30 cellular contexts compared by ENCODE assay signal in the genomic region with DNA sequence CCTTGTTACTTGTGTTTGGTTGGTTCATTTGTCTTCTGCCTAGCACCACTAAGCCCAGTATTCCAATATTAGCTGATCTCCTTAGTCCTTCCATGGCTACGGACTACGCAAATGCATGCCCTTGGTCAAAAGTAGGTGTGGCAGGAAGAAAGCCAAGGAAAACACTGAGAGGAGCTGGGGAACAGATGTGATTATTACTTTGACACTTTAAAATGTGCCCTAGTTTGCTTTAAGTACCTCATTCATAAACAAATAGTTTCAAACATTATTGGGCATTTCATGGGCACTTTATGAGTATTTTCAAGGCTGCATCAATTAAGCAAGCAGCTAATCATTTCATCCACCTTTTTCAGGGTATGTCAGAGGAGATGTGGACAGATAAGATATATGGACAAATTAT.
"Had no signal": no experiment of that assay in that cellular context is flagged by ENCODE, and none has a peak within 500 bp of the region (broad histone marks: within the 10 kb centered on the region; RNA-seq: fewer than 3 reads in every experiment).

No MANE protein-coding gene starts in this region.

- ATAC-seq: gastroesophageal sphincter; left colon; natural killer cell; stimulated activated memory B cell treated with anti-CD40 and anti-IgM and Interleukin-4, amounts not matched to agents 10 μg/mL and 1 μg/mL and 100 μg/mL, for 72 hours; stimulated activated naive CD8-positive, alpha-beta T cell treated with anti-CD3 and anti-CD28 coated beads, Interleukin-15, amount 100 ng/mL, for 72 hours had no signal

- H3K9me3 ChIP-seq: ascending aorta, gastroesophageal sphincter, neutrophil, thyroid gland had no signal

- H3K4me3 ChIP-seq: gastroesophageal sphincter, smooth muscle cell, thyroid gland had no signal

- H3K4me1 Mint-ChIP-seq: activated CD4-positive, alpha-beta memory T cell treated with anti-CD3 and anti-CD28 coated beads, Interleukin-2, amount 10 ng/mL, durations not matched to agents 7 days and 5 days; activated naive CD4-positive, alpha-beta T cell treated with anti-CD3 and anti-CD28 coated beads, Interleukin-2, amount 10 ng/mL, durations not matched to agents 7 days and 5 days; stimulated activated naive CD8-positive, alpha-beta T cell treated with anti-CD3 and anti-CD28 coated beads, Interleukin-15, amount 100 ng/mL, for 72 hours had no signal

- H3K9me3 Mint-ChIP-seq: activated CD4-positive, alpha-beta memory T cell treated with anti-CD3 and anti-CD28 coated beads, Interleukin-2, amount 10 ng/mL, durations not matched to agents 7 days and 5 days; activated CD4-positive, alpha-beta T cell treated with anti-CD3 and anti-CD28 coated beads, Interleukin-2, amount 10 ng/mL, durations not matched to agents 7 days and 5 days; activated naive CD4-positive, alpha-beta T cell treated with anti-CD3 and anti-CD28 coated beads, Interleukin-2, amount 10 ng/mL, durations not matched to agents 7 days and 5 days; activated naive CD8-positive, alpha-beta T cell treated with anti-CD3 and anti-CD28 coated beads, Interleukin-2, amount 10 ng/mL, durations not matched to agents 7 days and 5 days; activated T-cell treated with anti-CD3 and anti-CD28 coated beads, Interleukin-2, amount 50 U/mL, for 24 hours; dendritic cell treated with granulocyte-macrophage colony-stimulating factor and Interleukin-4, amounts not matched to agents 40 ng/mL and 50 ng/mL, for 4 days; natural killer cell; stimulated activated naive CD8-positive, alpha-beta T cell treated with anti-CD3 and anti-CD28 coated beads, Interleukin-15, amount 100 ng/mL, for 72 hours; T-helper 1 cell treated with Interleukin-12 subunit alpha and Interleukin-12 subunit beta and Interleukin-4 antibody, amounts not matched to agents 30 μg/mL and 1 μg/mL, for 36 hours had no signal

- FAIRE-seq: endometrium, kidney had no signal

- H3K4me3 Mint-ChIP-seq: activated CD4-positive, alpha-beta memory T cell treated with anti-CD3 and anti-CD28 coated beads, Interleukin-2, amount 10 ng/mL, durations not matched to agents 7 days and 5 days; activated CD4-positive, alpha-beta T cell treated with anti-CD3 and anti-CD28 coated beads, Interleukin-2, amount 10 ng/mL, durations not matched to agents 7 days and 5 days; activated naive CD4-positive, alpha-beta T cell treated with anti-CD3 and anti-CD28 coated beads, Interleukin-2, amount 10 ng/mL, durations not matched to agents 7 days and 5 days; activated T-cell treated with anti-CD3 and anti-CD28 coated beads, Interleukin-2, amount 50 U/mL, for 24 hours; dendritic cell treated with granulocyte-macrophage colony-stimulating factor and Interleukin-4, amounts not matched to agents 40 ng/mL and 50 ng/mL, for 4 days; immature natural killer cell; natural killer cell; T-helper 1 cell treated with Interleukin-12 subunit alpha and Interleukin-12 subunit beta and Interleukin-4 antibody, amounts not matched to agents 30 μg/mL and 1 μg/mL, for 36 hours had no signal

- H3K27ac ChIP-seq: neutrophil, thyroid gland had no signal

- H3K36me3 Mint-ChIP-seq: activated naive CD4-positive, alpha-beta T cell treated with anti-CD3 and anti-CD28 coated beads, Interleukin-2, amount 10 ng/mL, durations not matched to agents 7 days and 5 days; activated naive CD8-positive, alpha-beta T cell treated with anti-CD3 and anti-CD28 coated beads, Interleukin-2, amount 10 ng/mL, durations not matched to agents 7 days and 5 days; immature natural killer cell; memory B cell; stimulated activated memory B cell treated with anti-CD40 and anti-IgM and Interleukin-4, amounts not matched to agents 10 μg/mL and 1 μg/mL and 100 μg/mL, for 72 hours had no signal

- H3K27ac Mint-ChIP-seq: activated CD4-positive, alpha-beta memory T cell treated with anti-CD3 and anti-CD28 coated beads, Interleukin-2, amount 10 ng/mL, durations not matched to agents 7 days and 5 days; activated CD4-positive, alpha-beta T cell treated with anti-CD3 and anti-CD28 coated beads, Interleukin-2, amount 10 ng/mL, durations not matched to agents 7 days and 5 days; activated naive CD4-positive, alpha-beta T cell treated with anti-CD3 and anti-CD28 coated beads, Interleukin-2, amount 10 ng/mL, durations not matched to agents 7 days and 5 days; activated naive CD8-positive, alpha-beta T cell treated with anti-CD3 and anti-CD28 coated beads, Interleukin-2, amount 10 ng/mL, durations not matched to agents 7 days and 5 days; activated T-cell treated with anti-CD3 and anti-CD28 coated beads, Interleukin-2, amount 50 U/mL, for 24 hours; dendritic cell treated with granulocyte-macrophage colony-stimulating factor and Interleukin-4, amounts not matched to agents 40 ng/mL and 50 ng/mL, for 4 days; immature natural killer cell; memory B cell; natural killer cell; stimulated activated memory B cell treated with anti-CD40 and anti-IgM and Interleukin-4, amounts not matched to agents 10 μg/mL and 1 μg/mL and 100 μg/mL, for 72 hours; stimulated activated naive CD8-positive, alpha-beta T cell treated with anti-CD3 and anti-CD28 coated beads, Interleukin-15, amount 100 ng/mL, for 72 hours; T-helper 1 cell treated with Interleukin-12 subunit alpha and Interleukin-12 subunit beta and Interleukin-4 antibody, amounts not matched to agents 30 μg/mL and 1 μg/mL, for 36 hours had no signal

- H3K36me3 ChIP-seq: ascending aorta, gastroesophageal sphincter, neutrophil, thyroid gland had no signal

- DNase-seq: activated CD4-positive, alpha-beta memory T cell treated with anti-CD3 and anti-CD28 coated beads, Interleukin-2, amount 10 ng/mL, durations not matched to agents 7 days and 5 days; activated CD4-positive, alpha-beta T cell treated with anti-CD3 and anti-CD28 coated beads for 1 hour; activated CD4-positive, alpha-beta T cell treated with anti-CD3 and anti-CD28 coated beads, Interleukin-2, amount 10 ng/mL, durations not matched to agents 7 days and 5 days; activated CD8-positive, alpha-beta memory T cell treated with anti-CD3 and anti-CD28 coated beads, Interleukin-2, amount 50 U/mL, for 48 hours; activated gamma-delta T cell; activated naive CD4-positive, alpha-beta T cell treated with anti-CD3 and anti-CD28 coated beads, Interleukin-2, amount 10 ng/mL, durations not matched to agents 7 days and 5 days; activated naive CD8-positive, alpha-beta T cell treated with anti-CD3 and anti-CD28 coated beads, Interleukin-2, amount 10 ng/mL, durations not matched to agents 7 days and 5 days; activated T-cell treated with anti-CD3 and anti-CD28 coated beads, Interleukin-2, amount 50 U/mL, for 24 hours; central memory CD4-positive, alpha-beta T cell; hypothalamus; immature natural killer cell; kidney; left colon; natural killer cell; stimulated activated CD4-positive, alpha-beta T cell treated with anti-CD3 and anti-CD28 coated beads, Interleukin-1b, Interleukin-23, amount 100 ng/mL, for 48 hours; stimulated activated CD4-positive, alpha-beta T cell treated with anti-CD3 and anti-CD28 coated beads, Interleukin-4, amount 100 ng/mL, for 4 hours; stimulated activated CD8-positive, alpha-beta memory T cell treated with anti-CD3 and anti-CD28 coated beads, Interleukin-4, amount 100 ng/mL, for 48 hours; stimulated activated naive CD8-positive, alpha-beta T cell treated with anti-CD3 and anti-CD28 coated beads, Interleukin-15, amount 100 ng/mL, for 72 hours; SW 1271; T-helper 9 cell; thyroid gland had no signal

- H3K27me3 ChIP-seq: ascending aorta, thyroid gland had no signal
